ENCODE assay signal across 15 cellular contexts in the genomic region with DNA sequence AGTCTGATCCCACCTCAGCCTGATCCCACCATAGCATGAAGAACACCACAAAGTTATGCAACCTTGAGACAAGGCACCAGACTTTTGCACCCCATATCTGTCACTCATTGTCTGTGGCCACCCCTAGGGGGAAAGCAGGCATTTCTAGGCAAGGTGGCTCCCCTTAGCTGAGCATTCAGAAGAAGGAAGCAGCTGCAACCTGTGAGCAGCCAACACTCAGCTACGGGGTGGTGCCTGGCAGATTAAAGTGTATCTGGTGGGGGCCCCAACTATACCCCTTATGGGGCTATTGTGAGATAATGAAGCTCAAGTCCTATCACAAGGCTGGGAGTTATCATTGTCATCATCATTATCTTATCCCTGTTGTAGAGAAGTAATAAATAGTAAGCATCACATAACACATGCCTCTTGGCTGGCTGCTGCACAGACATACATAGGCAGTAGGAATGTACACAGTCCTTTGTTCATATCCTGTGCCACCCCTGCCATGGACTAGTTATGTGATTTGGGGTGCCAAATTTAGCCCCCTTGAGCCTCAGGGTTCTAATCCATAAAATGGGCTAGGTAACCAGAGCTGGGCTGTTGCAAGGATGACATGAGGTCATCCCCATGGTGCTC. TPM values are rescaled to one million over a fixed set of nuclear protein-coding genes. Genes with fewer than 3 reads are reported as not detected.
A peak's percentile ranks its signal among the peaks of the same experiment; 100 is the strongest.
DNase-seq lines count a peak whose midpoint lies in the region; ATAC-seq and TF ChIP-seq lines count a peak whose summit lies in the region.
"Had no signal": no experiment of that assay in that cellular context is flagged by ENCODE, and none has a peak within 500 bp of the region (broad histone marks: within the 10 kb centered on the region; RNA-seq: fewer than 3 reads in every experiment).

No MANE protein-coding gene starts in this region.

- H3K9me3 ChIP-seq in lower lobe of right lung (no peaks in the 10 kb centered on the region), upper lobe of right lung (no peaks in the 10 kb centered on the region)
- H3K9me3 ChIP-seq: neutrophil had no signal

- TF ChIP-seq CTCF in CD14-positive monocyte (IDR thresholded peaks at IDR 0.05) (no peak), lower lobe of right lung (IDR thresholded peaks at IDR 0.05) (no peak), upper lobe of right lung (IDR thresholded peaks at IDR 0.05) (no peak)

- H3K27me3 Mint-ChIP-seq in CD14-positive monocyte (ENCODE audit: low read depth in 3 of 3): peaks cover 0 to 7% (median 2%) of the 10 kb centered on the region in 3 donors

- peaks cover 0 to 5% of the 10 kb centered on the region in 2 donors for H3K36me3 Mint-ChIP-seq in CD14-positive monocyte

- peak overlapping the region; percentile 94 to 97 (median 95) for H3K27ac Mint-ChIP-seq in CD14-positive monocyte

- no peak overlapping the region for H3K4me3 Mint-ChIP-seq in CD14-positive monocyte
- H3K4me3 Mint-ChIP-seq: CD8-positive, alpha-beta memory T cell had no signal

- peak; percentile 22 for ATAC-seq in GM21526 (IDR thresholded peaks at IDR 0.05; ENCODE audit: low FRiP score, unreplicated experiment)
- ATAC-seq in lower lobe of right lung: peak in 1 of 2 donors; percentile 11
- ATAC-seq in upper lobe of right lung: no peak

- intact Hi-C loops in CD14-positive monocyte (cut with micrococcal nuclease) (loop anchor here in 1 of 2 donors (10.0 kb wide), 1 partner anchor 175 kb away; a partner anchor contains a TSS), lower lobe of right lung (cut with DNase I) (no loop called here), upper lobe of right lung (cut with DNase I) (no loop called here)

- peaks cover 57% of the 10 kb centered on the region for H3K4me1 Mint-ChIP-seq in CD14-positive monocyte
- H3K4me1 Mint-ChIP-seq: CD8-positive, alpha-beta memory T cell had no signal

- H3K27me3 ChIP-seq in lower lobe of right lung (ENCODE audit: low read depth): peaks cover 7% of the 10 kb centered on the region
- no peaks in the 10 kb centered on the region for H3K27me3 ChIP-seq in upper lobe of right lung

- H3K4me1 ChIP-seq in lower lobe of right lung: peaks cover 13% of the 10 kb centered on the region
- H3K4me1 ChIP-seq in upper lobe of right lung: peaks cover 7% of the 10 kb centered on the region

- no peaks in the 10 kb centered on the region for H3K9me3 Mint-ChIP-seq in CD14-positive monocyte

- H3K27ac ChIP-seq in lower lobe of right lung: peak overlapping the region; percentile 0
- no peak overlapping the region for H3K27ac ChIP-seq in upper lobe of right lung
- H3K27ac ChIP-seq: neutrophil had no signal

- in situ Hi-C loops in G401 (cut with HindIII; ENCODE audit: low sequenced_read_pairs): no loop called here

- H3K36me3 ChIP-seq in lower lobe of right lung: no peaks in the 10 kb centered on the region
- H3K36me3 ChIP-seq in upper lobe of right lung: no peaks in the 10 kb centered on the region
- H3K36me3 ChIP-seq: neutrophil had no signal

- DNase-seq in CD14-positive monocyte (ENCODE audit: low spot score) (peak; percentile 47), MV-4-11 (lab: John Stamatoyannopoulos, UW) (peak; percentile 42), lower lobe of right lung (no peak), upper lobe of right lung (no peak), cortex of kidney (lab: John Stamatoyannopoulos, UW) (no peak), NCI-H2196 (lab: John Stamatoyannopoulos, UW; ENCODE audit: unreplicated experiment) (no peak), G401 (ENCODE audit: low spot score) (no peak)
- DNase-seq: activated CD4-positive, alpha-beta T cell treated with anti-CD3 and anti-CD28 coated beads for 48 hours; activated CD8-positive, alpha-beta memory T cell treated with anti-CD3 and anti-CD28 coated beads, Interleukin-2, amount 50 U/mL, for 4 hours; CD8-positive, alpha-beta memory T cell; foreskin fibroblast; left cardiac atrium; NCI-H526 treated with DMSO at 0.1 percent for 48 hours had no signal

- no peak overlapping the region for H3K4me3 ChIP-seq in lower lobe of right lung
- H3K4me3 ChIP-seq in upper lobe of right lung: no peak overlapping the region

RNA-seq across cellular contexts. Expression of a gene that starts 20.6 kb away (rescaled TPM):
- polyA plus RNA-seq in CD14-positive monocyte: not detected
- total RNA-seq in lower lobe of right lung: 31.9 TPM
- 34.6 TPM for total RNA-seq in upper lobe of right lung
- not detected in 2 replicates for total RNA-seq in G401 (2014; rRNA removed; shearing (Covaris generic))
- total RNA-seq: CD8-positive, alpha-beta memory T cell had no signal

Comparison
In these comparisons a context has a peak if more than half of its experiments do, and no peak if none do; other contexts are left out.
1. DNase-seq: peak in CD14-positive monocyte (single experiment) and MV-4-11 (single experiment); none in lower lobe of right lung (single experiment), upper lobe of right lung (single experiment), cortex of kidney (single experiment), NCI-H2196 (single experiment) and G401 (single experiment).
2. RNA of a gene that starts 20.6 kb away (total RNA-seq): 34.6 TPM in upper lobe of right lung (single experiment) and 31.9 TPM in lower lobe of right lung (single experiment); not detected in G401; every median in the first group is over 10 times any median in the second.